In genomic region chr12:121296618-121297476, GRCh38 we compare ENCODE assay signal across 8 cellular contexts. TPM values are rescaled to one million over a fixed set of nuclear protein-coding genes. Genes with fewer than 3 reads are reported as not detected.
DNase-seq lines count a peak whose midpoint lies in the region; ATAC-seq and TF ChIP-seq lines count a peak whose summit lies in the region.

Gene CAMKK2, minus strand, starts transcription at chr12:121296709. Its CDS starts 22,183 bp downstream, at chr12:121274526.

- H3K9me3 ChIP-seq in HUES6 (ENCODE audit: control insufficient read depth, insufficient read depth, low read depth, low read length) (no peaks in the 10 kb centered on the region), OCI-LY7 (ENCODE audit: low read length) (no peaks in the 10 kb centered on the region)

- TF ChIP-seq CTCF in OCI-LY7 (conservative IDR thresholded peaks at IDR 0.05; ENCODE audit: low read length) (peak; percentile 56), epithelial cell of proximal tubule (conservative IDR thresholded peaks at IDR 0.05; ENCODE audit: low read depth, low read length) (peak; percentile 15)

- intact Hi-C loops in OCI-LY7 (cut with micrococcal nuclease; ENCODE audit: unreplicated experiment) = no loop called here

- peak; percentile 71 for ATAC-seq in GM21381 (IDR thresholded peaks at IDR 0.05; ENCODE audit: unreplicated experiment)

- no peaks in the 10 kb centered on the region for H3K27me3 ChIP-seq in HUES6 (ENCODE audit: control insufficient read depth, insufficient read depth, low read length)

- BruUV-seq in OCI-LY7 (replicated peaks; lab: Mats Ljungman, UMichigan) = no TSS peak

- H3K4me3 ChIP-seq in HUES6 (ENCODE audit: low read depth, low read length) = peak within 1 kb of the TSS; percentile 92
- H3K4me3 ChIP-seq in OCI-LY7 (ENCODE audit: low read depth, low read length, poor library complexity, severe bottlenecking) = peak within 1 kb of the TSS; percentile 93
- peak within 1 kb of the TSS; percentile 96 for H3K4me3 ChIP-seq in epithelial cell of proximal tubule (ENCODE audit: low read depth, low read length)

- H3K4me1 ChIP-seq in HUES6 (ENCODE audit: control insufficient read depth, insufficient read depth, low read length) (0 out of 2 replicates have a peak, but pooled peaks cover 3% of the 10 kb centered on the region), OCI-LY7 (ENCODE audit: insufficient read depth, low read length, poor library complexity, severe bottlenecking) (peaks cover 52% of the 10 kb centered on the region)

- H3K9ac ChIP-seq in HUES6 (ENCODE audit: low read length) = peak within 1 kb of the TSS; percentile 89

- H4K20me1 ChIP-seq in OCI-LY7 (ENCODE audit: insufficient read depth, low read length) = no peaks in the 10 kb centered on the region

- CTCF ChIA-PET in OCI-LY7 (lab: Charles Lee; ENCODE audit: unreplicated experiment) = no interaction called here

- DNase-seq in D341Med (ENCODE audit: low spot score) = peak; percentile 99
- peak; percentile 92 for DNase-seq in OCI-LY7 (ENCODE audit: low spot score)
- peak; percentile 85 for DNase-seq in activated T-cell treated with anti-CD3 and anti-CD28 coated beads for 4 hours
- no peak for DNase-seq in epithelial cell of proximal tubule (ENCODE audit: low read depth)
- DNase-seq in mucosa of gallbladder (ENCODE audit: low spot score) = peak; percentile 83
- DNase-seq in stimulated activated CD8-positive, alpha-beta memory T cell treated with anti-CD3 and anti-CD28 coated beads, Interleukin-4, amount 100 ng/mL, for 24 hours (ENCODE audit: low read depth) = peak; percentile 84

- H2AFZ ChIP-seq in OCI-LY7 (ENCODE audit: low read length) = peak within 1 kb of the TSS; percentile 67

- H3K27ac ChIP-seq in HUES6 (ENCODE audit: low read depth, low read length) = peak within 1 kb of the TSS; percentile 55; the same call in 1 of the 2 replicates
- peak within 1 kb of the TSS; percentile 72 for H3K27ac ChIP-seq in OCI-LY7 (ENCODE audit: low read depth, low read length, poor library complexity, severe bottlenecking)

- no peaks in the 10 kb centered on the region for H3K9me2 ChIP-seq in OCI-LY7 (ENCODE audit: insufficient read depth, low read length)

- H3K4me2 ChIP-seq in OCI-LY7 (ENCODE audit: low read length) = peak within 1 kb of the TSS; percentile 94

- POLR2A ChIA-PET in OCI-LY7 (lab: Charles Lee) = interaction anchor here (0.6 to 1.0 kb wide), 4 partner anchors 9 to 705 kb away, joined by 3 to 5 read pairs (median 4); no protein-coding TSS in a partner anchor

- H3K79me2 ChIP-seq in OCI-LY7 (ENCODE audit: insufficient read depth, low read depth, low read length) = peaks cover 31% of the 10 kb centered on the region

- 0 out of 2 replicates have a peak, but pooled peaks cover 6% of the 10 kb centered on the region for H3K36me3 ChIP-seq in HUES6 (ENCODE audit: control insufficient read depth, insufficient read depth, low read length)
- peaks cover 10% of the 10 kb centered on the region for H3K36me3 ChIP-seq in OCI-LY7 (ENCODE audit: insufficient read depth, low read length)

RNA-seq across cellular contexts. Expression of gene CAMKK2, which starts in this region (rescaled TPM):
- 21.1 and 23.6 TPM in 2 replicates for total RNA-seq in OCI-LY7 (2014; rRNA removed; shearing (Covaris generic))
- 27.6 and 28.8 TPM in 2 replicates for total RNA-seq in OCI-LY7 (2022)
- total RNA-seq in epithelial cell of proximal tubule = 23.2 and 32.6 TPM in 2 replicates
- 36.5 TPM for total RNA-seq in mucosa of gallbladder
